Comparison of ENCODE assay signal across 1 cellular context in genomic region chr6:38169826-38170526, GRCh38.
TF ChIP-seq lines count a peak whose summit lies in the region.

No MANE protein-coding gene starts in this region.

TF ChIP-seq in GM23338, 12 proteins besides CTCF, POLR2A, EP300 and RAD21 (continued from another document):
- no peak for TF ChIP-seq JUNB (IDR thresholded peaks at IDR 0.05; ENCODE audit: unreplicated experiment)
- no peak for TF ChIP-seq ZNF114 (CRISPR knock-in tag; IDR thresholded peaks at IDR 0.05)
- no peak for TF ChIP-seq NANOG (IDR thresholded peaks at IDR 0.05; ENCODE audit: borderline replicate concordance)
- TF ChIP-seq EZH2 (IDR thresholded peaks at IDR 0.05; ENCODE audit: low read depth, unreplicated experiment), result no peak
- TF ChIP-seq STAT1 (IDR thresholded peaks at IDR 0.05; ENCODE audit: unreplicated experiment), result no peak
